In genomic region chr20:45946149-45946970, GRCh38 we compare ENCODE assay signal across 8 cellular contexts. TPM values are rescaled to one million over a fixed set of nuclear protein-coding genes. Genes with fewer than 3 reads are reported as not detected.
DNase-seq lines count a peak whose midpoint lies in the region; ATAC-seq and TF ChIP-seq lines count a peak whose summit lies in the region.

No MANE protein-coding gene starts in this region.

- H3K27ac ChIP-seq in Karpas-422 (ENCODE audit: low read length), result no peak overlapping the region

- H3K27me3 ChIP-seq in Karpas-422 (ENCODE audit: low read length), result no peaks in the 10 kb centered on the region

- no peak overlapping the region for H3K9ac ChIP-seq in Karpas-422 (ENCODE audit: low read length)

- no peaks in the 10 kb centered on the region for H4K20me1 ChIP-seq in Karpas-422 (ENCODE audit: insufficient read depth, low read depth, low read length)

- H2AFZ ChIP-seq in Karpas-422 (ENCODE audit: low read length), result no peak overlapping the region

- H3K9me3 ChIP-seq in Karpas-422 (ENCODE audit: low read length), result no peaks in the 10 kb centered on the region

- H3K4me3 ChIP-seq in fibroblast of pulmonary artery (replicated peaks; ENCODE audit: low read depth, low read length), result no peak overlapping the region
- no peak overlapping the region for H3K4me3 ChIP-seq in Karpas-422 (ENCODE audit: low read length)

- H3K36me3 ChIP-seq in Karpas-422 (ENCODE audit: insufficient read depth, low read length), result peaks cover 18% of the 10 kb centered on the region

- H3K4me2 ChIP-seq in Karpas-422 (ENCODE audit: low read depth, low read length, poor library complexity, severe bottlenecking), result no peak overlapping the region

- DNase-seq in UCSD-AML1 (lab: John Stamatoyannopoulos, UW; ENCODE audit: unreplicated experiment), result peak; percentile 55
- peak; percentile 40 for DNase-seq in fibroblast of pulmonary artery (ENCODE audit: low read depth)
- DNase-seq in stimulated activated CD8-positive, alpha-beta memory T cell treated with anti-CD3 and anti-CD28 coated beads, Interleukin-15, amount 100 ng/mL, for 48 hours (ENCODE audit: low read depth in 2 of 2), result peak; percentile 42 to 50
- DNase-seq in medulla oblongata (ENCODE audit: extremely low spot score), result no peak
- DNase-seq in DMS53 treated with DMSO at 0.1 percent for 48 hours (lab: John Stamatoyannopoulos, UW; ENCODE audit: unreplicated experiment), result no peak
- no peak for DNase-seq in Karpas-422

- H3K4me1 ChIP-seq in Karpas-422 (ENCODE audit: low read length), result peaks cover 5% of the 10 kb centered on the region; the same call in 1 of the 2 replicates

- no peaks in the 10 kb centered on the region for H3K9me2 ChIP-seq in Karpas-422 (replicated peaks; ENCODE audit: insufficient read depth, low read length)

- no peak for TF ChIP-seq CTCF in fibroblast of pulmonary artery (IDR thresholded peaks at IDR 0.05; ENCODE audit: low read length, missing control alignments)

- H3K79me2 ChIP-seq in Karpas-422 (ENCODE audit: low read length), result no peaks in the 10 kb centered on the region

- ATAC-seq in HG02798 (IDR thresholded peaks at IDR 0.05; ENCODE audit: poor library complexity, unreplicated experiment), result peak; percentile 62
- ATAC-seq in HG03095 (IDR thresholded peaks at IDR 0.05; ENCODE audit: unreplicated experiment), result no peak

RNA-seq across cellular contexts. Expression of gene PCIF1, which starts 11.9 kb away (rescaled TPM):
- total RNA-seq in Karpas-422 (2014; rRNA removed; shearing (Covaris generic); ENCODE audit: low replicate concordance), result 10.0 and 12.0 TPM in 2 replicates

RNA-seq across cellular contexts. Expression of gene ZNF335, which starts 25.6 kb away (rescaled TPM):
- total RNA-seq in Karpas-422 (2014; rRNA removed; shearing (Covaris generic); ENCODE audit: low replicate concordance), result 13.2 and 20.3 TPM in 2 replicates

RNA-seq across cellular contexts. Expression of gene PLTP, which starts 34.4 kb away (rescaled TPM):
- total RNA-seq in Karpas-422 (2014; rRNA removed; shearing (Covaris generic); ENCODE audit: low replicate concordance), result 19.8 and 29.0 TPM in 2 replicates

RNA-seq across cellular contexts. Expression of gene CTSA, which starts 55.2 kb away (rescaled TPM):
- total RNA-seq in Karpas-422 (2014; rRNA removed; shearing (Covaris generic); ENCODE audit: low replicate concordance), result 39.5 and 52.9 TPM in 2 replicates

RNA-seq across cellular contexts. Expression of gene NEURL2, which starts 55.4 kb away (rescaled TPM):
- 3.1 and 4.3 TPM in 2 replicates for total RNA-seq in Karpas-422 (2014; rRNA removed; shearing (Covaris generic); ENCODE audit: low replicate concordance)

Comparison
In these comparisons a context has a peak if more than half of its experiments do, and no peak if none do; other contexts are left out.
1. DNase-seq: peak in UCSD-AML1 (single experiment), fibroblast of pulmonary artery (single experiment) and stimulated activated CD8-positive, alpha-beta memory T cell treated with anti-CD3 and anti-CD28 coated beads, Interleukin-15, amount 100 ng/mL, for 48 hours (2 of 2); none in medulla oblongata (single experiment), DMS53 treated with DMSO at 0.1 percent for 48 hours (single experiment) and Karpas-422 (single experiment).